Comparison of ENCODE assay signal across 8 cellular contexts in genomic region chr20:34875657-34876160, GRCh38. TPM values are rescaled to one million over a fixed set of nuclear protein-coding genes. Genes with fewer than 3 reads are reported as not detected.
DNase-seq lines count a peak whose midpoint lies in the region; ATAC-seq and TF ChIP-seq lines count a peak whose summit lies in the region.

No MANE protein-coding gene starts in this region.

- peaks cover 26% of the 10 kb centered on the region for H3K4me1 ChIP-seq in BLaER1
- H3K4me1 ChIP-seq in HUES48 (ENCODE audit: control insufficient read depth, insufficient read depth, low read length): peaks cover 25% of the 10 kb centered on the region
- H3K4me1 ChIP-seq in mammary epithelial cell (ENCODE audit: insufficient read depth, low read length): peaks cover 34% of the 10 kb centered on the region
- H3K4me1 ChIP-seq in naive thymus-derived CD4-positive, alpha-beta T cell (ENCODE audit: control insufficient read depth in 2 of 2, insufficient read depth in 2 of 2, low read length in 2 of 2): peaks cover 35 to 49% of the 10 kb centered on the region in 2 donors

- H3K9ac ChIP-seq in BLaER1 (peak overlapping the region; percentile 12; the same call in 1 of the 2 replicates), HUES48 (ENCODE audit: low read depth, low read length) (no peak overlapping the region), mammary epithelial cell (ENCODE audit: insufficient read depth, low read length) (peak overlapping the region; percentile 5)

- H3K4me3 ChIP-seq in BLaER1 (peak overlapping the region; percentile 84), HUES48 (ENCODE audit: low read depth, low read length) (peak overlapping the region; percentile 84), mammary epithelial cell (replicated peaks in 1 of 3; ENCODE audit: insufficient read depth in 1 of 3, low read depth in 2 of 3, low read length in 3 of 3) (peak overlapping the region in 2 of 3 experiments; percentile 23 to 27)
- H3K4me3 ChIP-seq in naive thymus-derived CD4-positive, alpha-beta T cell (ENCODE audit: low read length): peak overlapping the region; percentile 87

- peaks cover 52 to 84% (median 75%) of the 10 kb centered on the region in 7 donors for H3K4me1 Mint-ChIP-seq in naive thymus-derived CD4-positive, alpha-beta T cell

- H3K36me3 ChIP-seq in BLaER1: no peaks in the 10 kb centered on the region
- H3K36me3 ChIP-seq in HUES48 (ENCODE audit: control insufficient read depth, insufficient read depth, low read length): no peaks in the 10 kb centered on the region
- H3K36me3 ChIP-seq in mammary epithelial cell (ENCODE audit: insufficient read depth, low read length): no peaks in the 10 kb centered on the region
- no peaks in the 10 kb centered on the region for H3K36me3 ChIP-seq in naive thymus-derived CD4-positive, alpha-beta T cell (ENCODE audit: control insufficient read depth in 2 of 3, insufficient read depth in 3 of 3, low read length in 3 of 3)

- peak overlapping the region; percentile 78 to 99 (median 90) for H3K4me3 Mint-ChIP-seq in naive thymus-derived CD4-positive, alpha-beta T cell

- peaks cover 0 to 6% (median 0%) of the 10 kb centered on the region in 5 donors for H3K36me3 Mint-ChIP-seq in naive thymus-derived CD4-positive, alpha-beta T cell

- H3K4me2 ChIP-seq in BLaER1 (peak overlapping the region; percentile 86), mammary epithelial cell (ENCODE audit: insufficient read depth, low read depth, low read length) (peak overlapping the region; percentile 61)

- in situ Hi-C loops in mammary epithelial cell (cut with MboI; ENCODE audit: low sequenced_read_pairs in 2 of 2) (no loop called here), G401 (cut with HindIII; ENCODE audit: low sequenced_read_pairs) (no loop called here)

- H3K9me3 Mint-ChIP-seq in naive thymus-derived CD4-positive, alpha-beta T cell: peaks cover 0 to 1% (median 0%) of the 10 kb centered on the region in 11 donors

- H3K9me3 ChIP-seq in BLaER1 (no peaks in the 10 kb centered on the region), HUES48 (ENCODE audit: control insufficient read depth, insufficient read depth, low read length) (no peaks in the 10 kb centered on the region), mammary epithelial cell (replicated peaks; ENCODE audit: insufficient read depth, low read length) (no peaks in the 10 kb centered on the region)
- H3K9me3 ChIP-seq in naive thymus-derived CD4-positive, alpha-beta T cell (ENCODE audit: control insufficient read depth in 2 of 3, low read length in 3 of 3): no peaks in the 10 kb centered on the region

- CTCF ChIA-PET in mammary epithelial cell (lab: Charles Lee; ENCODE audit: low non-redundant PET): interaction anchor here (0.6 to 1.7 kb wide), 2 partner anchors 37 to 80 kb away, joined by 5 to 7 read pairs; partner anchors contain the start of genes GSS and MYH7B
- CTCF ChIA-PET in naive thymus-derived CD4-positive, alpha-beta T cell (lab: Charles Lee): interaction anchor here (0.6 to 6.0 kb wide), 6 partner anchors 12 to 220 kb away, joined by 3 to 33 read pairs (median 6); partner anchors contain the start of genes GSS and MYH7B

- peak overlapping the region; percentile 61 for H2AFZ ChIP-seq in mammary epithelial cell (ENCODE audit: low read depth, low read length)

- intact Hi-C loops in mammary epithelial cell (cut with micrococcal nuclease): loop anchor here (1.0 to 2.0 kb wide), 3 partner anchors 16 to 52 kb away; no protein-coding TSS in a partner anchor
- intact Hi-C loops in naive thymus-derived CD4-positive, alpha-beta T cell (cut with micrococcal nuclease): loop anchor here (1.0 to 10.0 kb wide), 18 partner anchors 16 to 1177 kb away; partner anchors contain the start of genes GSS (in 2 of the 2), MYH7B (in 2 of the 2), NCOA6 (in 2 of the 2) and RBM39 (in 2 of the 2)

- 0 out of 2 replicates have a peak, but pooled peaks cover 3% of the 10 kb centered on the region for H3K27me3 ChIP-seq in BLaER1
- peaks cover 28% of the 10 kb centered on the region for H3K27me3 ChIP-seq in HUES48 (ENCODE audit: control insufficient read depth, insufficient read depth, low read length)
- H3K27me3 ChIP-seq in mammary epithelial cell (ENCODE audit: insufficient read depth, low read length): no peaks in the 10 kb centered on the region
- no peaks in the 10 kb centered on the region for H3K27me3 ChIP-seq in naive thymus-derived CD4-positive, alpha-beta T cell (ENCODE audit: control insufficient read depth in 2 of 2, insufficient read depth in 2 of 2, low read length in 2 of 2)

- peaks cover 37% of the 10 kb centered on the region for H3K79me2 ChIP-seq in mammary epithelial cell (ENCODE audit: insufficient read depth, low read length)

- WGBS in mammary epithelial cell (ENCODE audit: low coverage, missing lambda C conversion rate): 38% methylated on average over 5 of the region's 10 CpGs

- TF ChIP-seq CTCF in mammary epithelial cell (conservative IDR thresholded peaks at IDR 0.05 in 1 of 2, IDR thresholded peaks at IDR 0.05 in 1 of 2; ENCODE audit: extremely low read depth in 1 of 2, insufficient read depth in 1 of 2, low read depth in 1 of 2, low read length in 2 of 2): peak; percentile 12 to 30

- POLR2A ChIA-PET in naive thymus-derived CD4-positive, alpha-beta T cell (lab: Charles Lee): interaction anchor here (1.0 to 6.0 kb wide), 3 partner anchors 81 to 359 kb away, joined by 3 to 32 read pairs (median 3); partner anchors contain the start of genes DYNLRB1, GSS and MYH7B

- peak overlapping the region; percentile 56 to 95 (median 86) for H3K27ac Mint-ChIP-seq in naive thymus-derived CD4-positive, alpha-beta T cell

- no peaks in the 10 kb centered on the region for H4K20me1 ChIP-seq in BLaER1
- H4K20me1 ChIP-seq in mammary epithelial cell (ENCODE audit: insufficient read depth, low read length): no peaks in the 10 kb centered on the region

- no TSS peak for BruUV-seq in mammary epithelial cell (replicated peaks; lab: Mats Ljungman, UMichigan)

- no peak for ATAC-seq in naive thymus-derived CD4-positive, alpha-beta T cell
- no peak for ATAC-seq in HG02852 (IDR thresholded peaks at IDR 0.05; ENCODE audit: unreplicated experiment)

- DNase-seq in mammary epithelial cell: no peak
- DNase-seq in naive thymus-derived CD4-positive, alpha-beta T cell: no peak
- DNase-seq in HuH-7 (ENCODE audit: low spot score): no peak
- no peak for DNase-seq in germinal center (ENCODE audit: low spot score)
- no peak for DNase-seq in G401 (ENCODE audit: low spot score)

- no peak overlapping the region for H3K27ac ChIP-seq in BLaER1
- H3K27ac ChIP-seq in HUES48 (ENCODE audit: low read depth, low read length): no peak overlapping the region
- H3K27ac ChIP-seq in mammary epithelial cell (ENCODE audit: insufficient read depth, low read depth, low read length): peak overlapping the region; percentile 68
- peak overlapping the region; percentile 74 for H3K27ac ChIP-seq in naive thymus-derived CD4-positive, alpha-beta T cell (ENCODE audit: low read depth, low read length)

- no peaks in the 10 kb centered on the region for H3K27me3 Mint-ChIP-seq in naive thymus-derived CD4-positive, alpha-beta T cell

- dilution Hi-C loops in mammary epithelial cell (cut with HindIII; ENCODE audit: low sequenced_read_pairs): no loop called here

RNA-seq across cellular contexts. Expression of gene ACSS2, which starts 0.7 kb away (rescaled TPM):
- total RNA-seq in mammary epithelial cell: 100 to 1,000 TPM in 1 of 2 donors, 10 to 100 TPM in 1; 79.5 to 103 TPM
- polyA plus RNA-seq in mammary epithelial cell: 104 TPM
- polyA minus RNA-seq in mammary epithelial cell: 396 TPM
- total RNA-seq in naive thymus-derived CD4-positive, alpha-beta T cell: 10 to 100 TPM; 37.3 to 51.7 (median 43.3) TPM
- 10 to 100 TPM; 14.6 to 17.5 TPM for polyA plus RNA-seq in naive thymus-derived CD4-positive, alpha-beta T cell
- 45.4 and 65.8 TPM in 2 replicates for total RNA-seq in G401 (2014; rRNA removed; shearing (Covaris generic))

RNA-seq across cellular contexts. Expression of gene GGT7, which starts 3.1 kb away (rescaled TPM):
- 10 to 100 TPM; 13.8 to 19.1 TPM for total RNA-seq in mammary epithelial cell
- polyA plus RNA-seq in mammary epithelial cell: 4.5 TPM
- polyA minus RNA-seq in mammary epithelial cell: 6.6 TPM
- 10 to 100 TPM; 13.9 to 50.6 (median 46.1) TPM for total RNA-seq in naive thymus-derived CD4-positive, alpha-beta T cell
- 10 to 100 TPM in 1 of 2 donors, 1 to 10 TPM in 1; 6.2 to 10.6 TPM for polyA plus RNA-seq in naive thymus-derived CD4-positive, alpha-beta T cell
- 11.2 and 13.8 TPM in 2 replicates for total RNA-seq in G401 (2014; rRNA removed; shearing (Covaris generic))

RNA-seq across cellular contexts. Expression of gene NCOA6, which starts 50.3 kb away (rescaled TPM):
- 10 to 100 TPM; 12.7 to 24.5 TPM for total RNA-seq in mammary epithelial cell
- 12.0 TPM for polyA plus RNA-seq in mammary epithelial cell
- 19.7 TPM for polyA minus RNA-seq in mammary epithelial cell
- total RNA-seq in naive thymus-derived CD4-positive, alpha-beta T cell: 10 to 100 TPM; 23.6 to 31.9 (median 29.3) TPM
- polyA plus RNA-seq in naive thymus-derived CD4-positive, alpha-beta T cell: 10 to 100 TPM in 1 of 2 donors, 1 to 10 TPM in 1; 4.6 to 12.7 TPM
- 3.1 and 5.8 TPM in 2 replicates for total RNA-seq in G401 (2014; rRNA removed; shearing (Covaris generic))

Comparison
In these comparisons a context has a peak if more than half of its experiments do, and no peak if none do; other contexts are left out.
1. H3K27ac ChIP-seq: peak in mammary epithelial cell (single experiment) and naive thymus-derived CD4-positive, alpha-beta T cell (single experiment); none in BLaER1 (single experiment) and HUES48 (single experiment).
2. H3K4me3 ChIP-seq: peak in every context shown above with its lines; median percentile 87 in naive thymus-derived CD4-positive, alpha-beta T cell; 84 in BLaER1; 84 in HUES48; 25 in mammary epithelial cell.